ENCODE assay signal across 34 cellular contexts in genomic region chr15:78651007-78651406, GRCh38. TPM values are rescaled to one million over a fixed set of nuclear protein-coding genes. Genes with fewer than 3 reads are reported as not detected.
"Had no signal": no experiment of that assay in that cellular context is flagged by ENCODE, and none has a peak within 500 bp of the region (broad histone marks: within the 10 kb centered on the region; RNA-seq: fewer than 3 reads in every experiment).

No MANE protein-coding gene starts in this region.

- H3K27me3 ChIP-seq: body of pancreas, SJCRH30 had no signal

- H3K9ac ChIP-seq: KMS-11 had no signal

- FAIRE-seq: astrocyte, TTC549 had no signal

- H3K36me3 ChIP-seq: breast epithelium, SJCRH30 had no signal

- H3K27ac ChIP-seq: body of pancreas, breast epithelium, KMS-11, SJCRH30, SK-N-MC had no signal

- H3K4me1 ChIP-seq: body of pancreas, breast epithelium, SJCRH30 had no signal

- H3K4me2 ChIP-seq: KMS-11 had no signal

- H3K4me3 ChIP-seq: body of pancreas, breast epithelium, SJCRH30, SK-N-MC had no signal

- DNase-seq: activated CD4-positive, alpha-beta T cell treated with anti-CD3 and anti-CD28 coated beads, Interleukin-2, amount 10 ng/mL, durations not matched to agents 24 days and 14 days; activated CD4-positive, alpha-beta T cell treated with anti-CD3 and anti-CD28 coated beads, Interleukin-2, amount 50 U/mL, for 4 hours; activated CD8-positive, alpha-beta T cell treated with anti-CD3 and anti-CD28 coated beads for 36 hours; activated effector memory CD4-positive, alpha-beta T cell treated with anti-CD3 and anti-CD28 coated beads, Interleukin-2, amount 50 U/mL, for 16 hours; activated naive CD4-positive, alpha-beta T cell treated with Interleukin-2 at 50 U/mL for 16 hours; activated naive CD8-positive, alpha-beta T cell treated with anti-CD3 and anti-CD28 coated beads, Interleukin-2, amount 10 ng/mL, durations not matched to agents 7 days and 5 days; activated T-cell treated with anti-CD3 and anti-CD28 coated beads, Interleukin-2, amount 50 U/mL, for 1 hour; activated T-cell treated with anti-CD3 and anti-CD28 coated beads, Interleukin-2, amount 50 U/mL, for 72 hours; amygdala; body of pancreas; NCI-H1092 treated with DMSO at 0.1 percent for 48 hours; NCI-H1417; NCI-H187 treated with DMSO at 0.1 percent for 48 hours; NCI-H2081; NCI-H2171 treated with DMSO at 0.1 percent for 48 hours; NCI-H226; NCI-H446 treated with DMSO at 0.1 percent for 48 hours; NCI-H524 treated with DMSO at 0.1 percent for 48 hours; SHP77; SJCRH30; T1000 had no signal

- ATAC-seq: activated CD8-positive, alpha-beta T cell treated with anti-CD3 and anti-CD28 coated beads for 36 hours; activated T-cell treated with anti-CD3 and anti-CD28 coated beads, Interleukin-2, amount 50 U/mL, for 72 hours; activated T-helper 17 cell treated with anti-CD3 and anti-CD28 coated beads, Interleukin-2, amount 50 U/mL, for 72 hours; body of pancreas; Panc1 had no signal

- H3K9me3 ChIP-seq: body of pancreas, breast epithelium, SJCRH30 had no signal

RNA-seq across cellular contexts. Expression of gene CHRNB4, which starts 10.0 kb away (rescaled TPM):
- total RNA-seq: activated CD4-positive, alpha-beta T cell treated with anti-CD3 and anti-CD28 coated beads, Interleukin-2, amount 10 ng/mL, durations not matched to agents 24 days and 14 days; activated CD8-positive, alpha-beta memory T cell treated with anti-CD3 and anti-CD28 coated beads for 36 hours; activated CD8-positive, alpha-beta T cell treated with anti-CD3 and anti-CD28 coated beads for 36 hours; activated naive CD8-positive, alpha-beta T cell treated with anti-CD3 and anti-CD28 coated beads, Interleukin-2, amount 10 ng/mL, durations not matched to agents 7 days and 5 days; activated T-cell treated with anti-CD3 and anti-CD28 coated beads, Interleukin-2, amount 50 U/mL, for 72 hours; activated T-helper 17 cell treated with anti-CD3 and anti-CD28 coated beads, Interleukin-2, amount 50 U/mL, for 72 hours; astrocyte; body of pancreas; breast epithelium; cardiac septum; M059J; RPMI7951; T-helper 1 cell treated with Interleukin-12 subunit alpha and Interleukin-12 subunit beta and Interleukin-4 antibody, amounts not matched to agents 30 ng/mL and 1 ng/mL, for 36 hours; T-helper 2 cell treated with Interferon-gamma antibody and Interleukin-4, amounts not matched to agents 100 ng/mL and 5 ng/mL, for 36 hours had no signal

RNA-seq across cellular contexts. Expression of gene CHRNA3, which starts 30.2 kb away (rescaled TPM):
- total RNA-seq: activated CD4-positive, alpha-beta T cell treated with anti-CD3 and anti-CD28 coated beads, Interleukin-2, amount 10 ng/mL, durations not matched to agents 24 days and 14 days; activated CD8-positive, alpha-beta memory T cell treated with anti-CD3 and anti-CD28 coated beads for 36 hours; activated CD8-positive, alpha-beta T cell treated with anti-CD3 and anti-CD28 coated beads for 36 hours; activated naive CD8-positive, alpha-beta T cell treated with anti-CD3 and anti-CD28 coated beads, Interleukin-2, amount 10 ng/mL, durations not matched to agents 7 days and 5 days; activated T-cell treated with anti-CD3 and anti-CD28 coated beads, Interleukin-2, amount 50 U/mL, for 72 hours; activated T-helper 17 cell treated with anti-CD3 and anti-CD28 coated beads, Interleukin-2, amount 50 U/mL, for 72 hours; astrocyte; M059J; RPMI7951; SJCRH30; T-helper 1 cell treated with Interleukin-12 subunit alpha and Interleukin-12 subunit beta and Interleukin-4 antibody, amounts not matched to agents 30 ng/mL and 1 ng/mL, for 36 hours; T-helper 2 cell treated with Interferon-gamma antibody and Interleukin-4, amounts not matched to agents 100 ng/mL and 5 ng/mL, for 36 hours had no signal
